ENCODE assay signal across 1 cellular context in genomic region chr20:25623736-25624499, GRCh38.
A peak's percentile ranks its signal among the peaks of the same experiment; 100 is the strongest.
TF ChIP-seq lines count a peak whose summit lies in the region.

Gene NANP (minus strand): TSS chr20:25624014. CDS start chr20:25623948, 66 bp downstream.

TF ChIP-seq in HepG2, 621 proteins besides CTCF, POLR2A, EP300 and RAD21 (continued from another document and continues in another):
- peak; percentile 72 for TF ChIP-seq PATZ1 (CRISPR knock-in tag; IDR thresholded peaks at IDR 0.05)
- TF ChIP-seq ZNF749 (CRISPR knock-in tag; IDR thresholded peaks at IDR 0.05; ENCODE audit: borderline replicate concordance): peak; percentile 90
- TF ChIP-seq RAD51 (IDR thresholded peaks at IDR 0.05; ENCODE audit: borderline replicate concordance): no peak
- TF ChIP-seq PREB (CRISPR knock-in tag; IDR thresholded peaks at IDR 0.05): peak; percentile 27; the same call in 1 of the 2 replicates
- TF ChIP-seq SALL2 (CRISPR knock-in tag; IDR thresholded peaks at IDR 0.05): no peak; the same call in 1 of the 2 replicates
- TF ChIP-seq ZNF614 (CRISPR knock-in tag; IDR thresholded peaks at IDR 0.05; ENCODE audit: borderline replicate concordance): peak; percentile 89
- TF ChIP-seq ZFP36L2 (CRISPR knock-in tag; IDR thresholded peaks at IDR 0.05): peak; percentile 8; the same call in 1 of the 2 replicates
- peak; percentile 98 for TF ChIP-seq ZNF83 (CRISPR knock-in tag; IDR thresholded peaks at IDR 0.05; ENCODE audit: borderline replicate concordance)
- peak; percentile 99 for TF ChIP-seq ZNF687 (CRISPR knock-in tag; IDR thresholded peaks at IDR 0.05)
- peak; percentile 88 for TF ChIP-seq GABPB1 (CRISPR knock-in tag; IDR thresholded peaks at IDR 0.05)
- TF ChIP-seq ZNF883 (CRISPR knock-in tag; IDR thresholded peaks at IDR 0.05; ENCODE audit: not compliant biosample characterization): peak; percentile 96
- TF ChIP-seq MAX (IDR thresholded peaks at IDR 0.05): peak; percentile 96
- TF ChIP-seq ERF (CRISPR knock-in tag; IDR thresholded peaks at IDR 0.05): peak; percentile 98
- peak; percentile 98 for TF ChIP-seq FLYWCH1 (CRISPR knock-in tag; IDR thresholded peaks at IDR 0.05)
- TF ChIP-seq ZFP36L1 (CRISPR knock-in tag; IDR thresholded peaks at IDR 0.05): peak; percentile 98
- 0 out of 2 replicates have a peak, but pooled peaks have one; percentile 31 for TF ChIP-seq JUN (CRISPR knock-in tag; IDR thresholded peaks at IDR 0.05)
- TF ChIP-seq NR2F6 (IDR thresholded peaks at IDR 0.05): peak; percentile 68
- peak; percentile 43 for TF ChIP-seq NR2F6 (CRISPR knock-in tag; IDR thresholded peaks at IDR 0.05)
- no peak; the same call in 1 of the 2 replicates for TF ChIP-seq ZBTB39 (CRISPR knock-in tag; IDR thresholded peaks at IDR 0.05)
- TF ChIP-seq TBX3 (IDR thresholded peaks at IDR 0.05; ENCODE audit: borderline replicate concordance): peak; percentile 43
- TF ChIP-seq SATB2 (CRISPR knock-in tag; IDR thresholded peaks at IDR 0.05): peak; percentile 93
- TF ChIP-seq ZNF772 (CRISPR knock-in tag; IDR thresholded peaks at IDR 0.05): peak; percentile 98
- TF ChIP-seq CCDC6 (CRISPR knock-in tag; IDR thresholded peaks at IDR 0.05): peak; percentile 98
- peak; percentile 98 for TF ChIP-seq ZNF280D (CRISPR knock-in tag; IDR thresholded peaks at IDR 0.05)
- peak; percentile 78 for TF ChIP-seq MTF1 (CRISPR knock-in tag; IDR thresholded peaks at IDR 0.05)
- peak; percentile 99 for TF ChIP-seq DMAP1 (CRISPR knock-in tag; IDR thresholded peaks at IDR 0.05)
- no peak for TF ChIP-seq RCOR2 (CRISPR knock-in tag; IDR thresholded peaks at IDR 0.05)
- peak; percentile 99 for TF ChIP-seq ZBTB4 (CRISPR knock-in tag; IDR thresholded peaks at IDR 0.05; ENCODE audit: borderline replicate concordance)
- TF ChIP-seq ZMYM2 (CRISPR knock-in tag; IDR thresholded peaks at IDR 0.05): peak; percentile 86; the same call in 1 of the 2 replicates
- peak; percentile 87 for TF ChIP-seq HNRNPUL1 (IDR thresholded peaks at IDR 0.05; ENCODE audit: low read depth, low read length)
- TF ChIP-seq ZUFSP (CRISPR knock-in tag; IDR thresholded peaks at IDR 0.05; ENCODE audit: borderline replicate concordance): 0 out of 2 replicates have a peak, but pooled peaks have one; percentile 88
- TF ChIP-seq ZNF263 (CRISPR knock-in tag; IDR thresholded peaks at IDR 0.05): peak; percentile 66; the same call in 1 of the 2 replicates
- peak; percentile 99 for TF ChIP-seq IRX3 (CRISPR knock-in tag; IDR thresholded peaks at IDR 0.05; ENCODE audit: borderline replicate concordance, low read depth)
- peak; percentile 83 for TF ChIP-seq ZNF205 (CRISPR knock-in tag; IDR thresholded peaks at IDR 0.05)
- peak; percentile 70; the same call in 1 of the 2 replicates for TF ChIP-seq ZSCAN20 (CRISPR knock-in tag; IDR thresholded peaks at IDR 0.05; ENCODE audit: borderline replicate concordance)
- TF ChIP-seq ASH2L (IDR thresholded peaks at IDR 0.05; ENCODE audit: insufficient read length, low read depth, low read length): peak; percentile 98
- no peak for TF ChIP-seq PCBP2 (optimal IDR thresholded peaks at IDR 0.05; ENCODE audit: low read depth, low read length, poor library complexity, severe bottlenecking)
- peak; percentile 89; the same call in 1 of the 2 replicates for TF ChIP-seq ZNF10 (CRISPR knock-in tag; IDR thresholded peaks at IDR 0.05; ENCODE audit: borderline replicate concordance, low read depth)
- peak; percentile 93; the same call in 1 of the 2 replicates for TF ChIP-seq ZNF121 (CRISPR knock-in tag; IDR thresholded peaks at IDR 0.05)
- peak; percentile 57 for TF ChIP-seq MED8 (CRISPR knock-in tag; IDR thresholded peaks at IDR 0.05; ENCODE audit: insufficient replicate concordance)
- TF ChIP-seq ZBTB38 (CRISPR knock-in tag; IDR thresholded peaks at IDR 0.05): peak; percentile 97
- no peak for TF ChIP-seq DNMT3B (CRISPR knock-in tag; conservative IDR thresholded peaks at IDR 0.05)
- peak; percentile 91 for TF ChIP-seq THRA (CRISPR knock-in tag; IDR thresholded peaks at IDR 0.05; ENCODE audit: borderline replicate concordance)
- TF ChIP-seq JUNB (CRISPR knock-in tag; IDR thresholded peaks at IDR 0.05; ENCODE audit: borderline replicate concordance): 0 out of 2 replicates have a peak, but pooled peaks have one; percentile 80
- TF ChIP-seq ZNF432 (CRISPR knock-in tag; IDR thresholded peaks at IDR 0.05; ENCODE audit: borderline replicate concordance): 0 out of 2 replicates have a peak, but pooled peaks have one; percentile 71
